1 cellular context compared by ENCODE assay signal in the genomic region with DNA sequence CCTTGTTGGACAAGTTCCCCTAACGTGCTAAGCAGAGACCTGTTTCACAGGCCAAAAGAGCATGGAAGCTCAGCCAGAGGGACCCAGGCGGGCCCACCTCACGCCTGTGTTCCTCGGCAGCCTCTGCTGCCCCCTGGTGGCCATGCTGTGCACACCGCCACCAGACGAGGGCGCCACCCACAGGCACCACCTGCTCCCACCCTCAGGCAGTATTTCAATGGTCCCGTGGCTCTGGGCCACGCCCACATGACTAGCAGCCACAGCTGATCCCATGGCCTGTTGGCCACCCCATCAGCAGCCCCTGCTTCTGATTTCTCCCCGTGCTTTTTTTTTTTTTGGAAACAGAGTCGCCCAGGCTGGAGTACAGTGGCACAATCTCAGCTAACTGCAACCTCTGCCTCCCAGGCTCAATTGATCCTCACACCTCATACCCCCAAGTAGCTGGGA.
A peak's percentile ranks its signal among the peaks of the same experiment; 100 is the strongest.
TF ChIP-seq lines count a peak whose summit lies in the region.

No MANE protein-coding gene starts in this region.

TF ChIP-seq in HepG2, 621 proteins besides CTCF, POLR2A, EP300 and RAD21 (continues in another document):
- no peak for TF ChIP-seq KDM4B (CRISPR knock-in tag; IDR thresholded peaks at IDR 0.05)
- no peak for TF ChIP-seq ZNF33A (CRISPR knock-in tag; IDR thresholded peaks at IDR 0.05; ENCODE audit: borderline replicate concordance)
- peak; percentile 47; the same call in 1 of the 2 replicates for TF ChIP-seq MTA1 (CRISPR knock-in tag; IDR thresholded peaks at IDR 0.05; ENCODE audit: borderline replicate concordance)
- no peak for TF ChIP-seq ZNF468 (CRISPR knock-in tag; IDR thresholded peaks at IDR 0.05)
- TF ChIP-seq FOXC1 (CRISPR knock-in tag; IDR thresholded peaks at IDR 0.05; ENCODE audit: borderline replicate concordance): peak; percentile 70; the same call in 1 of the 2 replicates
- no peak for TF ChIP-seq NR2F2 (IDR thresholded peaks at IDR 0.05; ENCODE audit: borderline replicate concordance, low read depth)
- TF ChIP-seq, protein P1, sequence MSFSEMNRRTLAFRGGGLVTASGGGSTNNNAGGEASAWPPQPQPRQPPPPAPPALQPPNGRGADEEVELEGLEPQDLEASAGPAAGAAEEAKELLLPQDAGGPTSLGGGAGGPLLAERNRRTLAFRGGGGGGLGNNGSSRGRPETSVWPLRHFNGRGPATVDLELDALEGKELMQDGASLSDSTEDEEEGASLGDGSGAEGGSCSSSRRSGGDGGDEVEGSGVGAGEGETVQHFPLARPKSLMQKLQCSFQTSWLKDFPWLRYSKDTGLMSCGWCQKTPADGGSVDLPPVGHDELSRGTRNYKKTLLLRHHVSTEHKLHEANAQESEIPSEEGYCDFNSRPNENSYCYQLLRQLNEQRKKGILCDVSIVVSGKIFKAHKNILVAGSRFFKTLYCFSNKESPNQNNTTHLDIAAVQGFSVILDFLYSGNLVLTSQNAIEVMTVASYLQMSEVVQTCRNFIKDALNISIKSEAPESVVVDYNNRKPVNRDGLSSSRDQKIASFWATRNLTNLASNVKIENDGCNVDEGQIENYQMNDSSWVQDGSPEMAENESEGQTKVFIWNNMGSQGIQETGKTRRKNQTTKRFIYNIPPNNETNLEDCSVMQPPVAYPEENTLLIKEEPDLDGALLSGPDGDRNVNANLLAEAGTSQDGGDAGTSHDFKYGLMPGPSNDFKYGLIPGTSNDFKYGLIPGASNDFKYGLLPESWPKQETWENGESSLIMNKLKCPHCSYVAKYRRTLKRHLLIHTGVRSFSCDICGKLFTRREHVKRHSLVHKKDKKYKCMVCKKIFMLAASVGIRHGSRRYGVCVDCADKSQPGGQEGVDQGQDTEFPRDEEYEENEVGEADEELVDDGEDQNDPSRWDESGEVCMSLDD (CRISPR knock-in tag; IDR thresholded peaks at IDR 0.05; ENCODE audit: borderline replicate concordance): no peak
- TF ChIP-seq, protein P2, sequence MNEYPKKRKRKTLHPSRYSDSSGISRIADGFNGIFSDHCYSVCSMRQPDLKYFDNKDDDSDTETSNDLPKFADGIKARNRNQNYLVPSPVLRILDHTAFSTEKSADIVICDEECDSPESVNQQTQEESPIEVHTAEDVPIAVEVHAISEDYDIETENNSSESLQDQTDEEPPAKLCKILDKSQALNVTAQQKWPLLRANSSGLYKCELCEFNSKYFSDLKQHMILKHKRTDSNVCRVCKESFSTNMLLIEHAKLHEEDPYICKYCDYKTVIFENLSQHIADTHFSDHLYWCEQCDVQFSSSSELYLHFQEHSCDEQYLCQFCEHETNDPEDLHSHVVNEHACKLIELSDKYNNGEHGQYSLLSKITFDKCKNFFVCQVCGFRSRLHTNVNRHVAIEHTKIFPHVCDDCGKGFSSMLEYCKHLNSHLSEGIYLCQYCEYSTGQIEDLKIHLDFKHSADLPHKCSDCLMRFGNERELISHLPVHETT (CRISPR knock-in tag; conservative IDR thresholded peaks at IDR 0.05): no peak
- TF ChIP-seq, protein P3, sequence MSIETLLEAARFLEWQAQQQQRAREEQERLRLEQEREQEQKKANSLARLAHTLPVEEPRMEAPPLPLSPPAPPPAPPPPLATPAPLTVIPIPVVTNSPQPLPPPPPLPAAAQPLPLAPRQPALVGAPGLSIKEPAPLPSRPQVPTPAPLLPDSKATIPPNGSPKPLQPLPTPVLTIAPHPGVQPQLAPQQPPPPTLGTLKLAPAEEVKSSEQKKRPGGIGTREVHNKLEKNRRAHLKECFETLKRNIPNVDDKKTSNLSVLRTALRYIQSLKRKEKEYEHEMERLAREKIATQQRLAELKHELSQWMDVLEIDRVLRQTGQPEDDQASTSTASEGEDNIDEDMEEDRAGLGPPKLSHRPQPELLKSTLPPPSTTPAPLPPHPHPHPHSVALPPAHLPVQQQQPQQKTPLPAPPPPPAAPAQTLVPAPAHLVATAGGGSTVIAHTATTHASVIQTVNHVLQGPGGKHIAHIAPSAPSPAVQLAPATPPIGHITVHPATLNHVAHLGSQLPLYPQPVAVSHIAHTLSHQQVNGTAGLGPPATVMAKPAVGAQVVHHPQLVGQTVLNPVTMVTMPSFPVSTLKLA (IDR thresholded peaks at IDR 0.05): 0 out of 2 replicates have a peak, but pooled peaks have one; percentile 21
- peak; percentile 41 for TF ChIP-seq U2AF1 (optimal IDR thresholded peaks at IDR 0.05; ENCODE audit: low read depth, low read length)
- TF ChIP-seq ZNF569 (CRISPR knock-in tag; IDR thresholded peaks at IDR 0.05; ENCODE audit: borderline replicate concordance): no peak
- no peak for TF ChIP-seq ARNT (IDR thresholded peaks at IDR 0.05)
- TF ChIP-seq YEATS2 (CRISPR knock-in tag; IDR thresholded peaks at IDR 0.05; ENCODE audit: borderline replicate concordance): no peak; the same call in 1 of the 2 replicates
- TF ChIP-seq, protein P4, sequence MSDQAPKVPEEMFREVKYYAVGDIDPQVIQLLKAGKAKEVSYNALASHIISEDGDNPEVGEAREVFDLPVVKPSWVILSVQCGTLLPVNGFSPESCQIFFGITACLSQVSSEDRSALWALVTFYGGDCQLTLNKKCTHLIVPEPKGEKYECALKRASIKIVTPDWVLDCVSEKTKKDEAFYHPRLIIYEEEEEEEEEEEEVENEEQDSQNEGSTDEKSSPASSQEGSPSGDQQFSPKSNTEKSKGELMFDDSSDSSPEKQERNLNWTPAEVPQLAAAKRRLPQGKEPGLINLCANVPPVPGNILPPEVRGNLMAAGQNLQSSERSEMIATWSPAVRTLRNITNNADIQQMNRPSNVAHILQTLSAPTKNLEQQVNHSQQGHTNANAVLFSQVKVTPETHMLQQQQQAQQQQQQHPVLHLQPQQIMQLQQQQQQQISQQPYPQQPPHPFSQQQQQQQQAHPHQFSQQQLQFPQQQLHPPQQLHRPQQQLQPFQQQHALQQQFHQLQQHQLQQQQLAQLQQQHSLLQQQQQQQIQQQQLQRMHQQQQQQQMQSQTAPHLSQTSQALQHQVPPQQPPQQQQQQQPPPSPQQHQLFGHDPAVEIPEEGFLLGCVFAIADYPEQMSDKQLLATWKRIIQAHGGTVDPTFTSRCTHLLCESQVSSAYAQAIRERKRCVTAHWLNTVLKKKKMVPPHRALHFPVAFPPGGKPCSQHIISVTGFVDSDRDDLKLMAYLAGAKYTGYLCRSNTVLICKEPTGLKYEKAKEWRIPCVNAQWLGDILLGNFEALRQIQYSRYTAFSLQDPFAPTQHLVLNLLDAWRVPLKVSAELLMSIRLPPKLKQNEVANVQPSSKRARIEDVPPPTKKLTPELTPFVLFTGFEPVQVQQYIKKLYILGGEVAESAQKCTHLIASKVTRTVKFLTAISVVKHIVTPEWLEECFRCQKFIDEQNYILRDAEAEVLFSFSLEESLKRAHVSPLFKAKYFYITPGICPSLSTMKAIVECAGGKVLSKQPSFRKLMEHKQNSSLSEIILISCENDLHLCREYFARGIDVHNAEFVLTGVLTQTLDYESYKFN (CRISPR knock-in tag; conservative IDR thresholded peaks at IDR 0.05): no peak
- TF ChIP-seq ZFAT (CRISPR knock-in tag; conservative IDR thresholded peaks at IDR 0.05): no peak
- TF ChIP-seq BRD4 (CRISPR knock-in tag; IDR thresholded peaks at IDR 0.05): no peak
- no peak for TF ChIP-seq SRF (IDR thresholded peaks at IDR 0.05; ENCODE audit: low read depth, low read length)
- no peak for TF ChIP-seq ZNF737 (CRISPR knock-in tag; IDR thresholded peaks at IDR 0.05; ENCODE audit: borderline replicate concordance)
- no peak for TF ChIP-seq CREB1 (IDR thresholded peaks at IDR 0.05)
- TF ChIP-seq CREB1 (CRISPR knock-in tag; IDR thresholded peaks at IDR 0.05): no peak
- TF ChIP-seq, protein P5, sequence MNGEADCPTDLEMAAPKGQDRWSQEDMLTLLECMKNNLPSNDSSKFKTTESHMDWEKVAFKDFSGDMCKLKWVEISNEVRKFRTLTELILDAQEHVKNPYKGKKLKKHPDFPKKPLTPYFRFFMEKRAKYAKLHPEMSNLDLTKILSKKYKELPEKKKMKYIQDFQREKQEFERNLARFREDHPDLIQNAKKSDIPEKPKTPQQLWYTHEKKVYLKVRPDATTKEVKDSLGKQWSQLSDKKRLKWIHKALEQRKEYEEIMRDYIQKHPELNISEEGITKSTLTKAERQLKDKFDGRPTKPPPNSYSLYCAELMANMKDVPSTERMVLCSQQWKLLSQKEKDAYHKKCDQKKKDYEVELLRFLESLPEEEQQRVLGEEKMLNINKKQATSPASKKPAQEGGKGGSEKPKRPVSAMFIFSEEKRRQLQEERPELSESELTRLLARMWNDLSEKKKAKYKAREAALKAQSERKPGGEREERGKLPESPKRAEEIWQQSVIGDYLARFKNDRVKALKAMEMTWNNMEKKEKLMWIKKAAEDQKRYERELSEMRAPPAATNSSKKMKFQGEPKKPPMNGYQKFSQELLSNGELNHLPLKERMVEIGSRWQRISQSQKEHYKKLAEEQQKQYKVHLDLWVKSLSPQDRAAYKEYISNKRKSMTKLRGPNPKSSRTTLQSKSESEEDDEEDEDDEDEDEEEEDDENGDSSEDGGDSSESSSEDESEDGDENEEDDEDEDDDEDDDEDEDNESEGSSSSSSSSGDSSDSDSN (CRISPR knock-in tag; IDR thresholded peaks at IDR 0.05): peak; percentile 50; the same call in 1 of the 2 replicates
- TF ChIP-seq MZF1 (CRISPR knock-in tag; IDR thresholded peaks at IDR 0.05; ENCODE audit: borderline replicate concordance): 0 out of 2 replicates have a peak, but pooled peaks have one; percentile 84
- TF ChIP-seq YEATS4 (CRISPR knock-in tag; IDR thresholded peaks at IDR 0.05; ENCODE audit: borderline replicate concordance): no peak
- no peak for TF ChIP-seq ZNF550 (CRISPR knock-in tag; IDR thresholded peaks at IDR 0.05; ENCODE audit: borderline replicate concordance)
- no peak for TF ChIP-seq ZNF891 (CRISPR knock-in tag; IDR thresholded peaks at IDR 0.05)
- TF ChIP-seq, protein P6, sequence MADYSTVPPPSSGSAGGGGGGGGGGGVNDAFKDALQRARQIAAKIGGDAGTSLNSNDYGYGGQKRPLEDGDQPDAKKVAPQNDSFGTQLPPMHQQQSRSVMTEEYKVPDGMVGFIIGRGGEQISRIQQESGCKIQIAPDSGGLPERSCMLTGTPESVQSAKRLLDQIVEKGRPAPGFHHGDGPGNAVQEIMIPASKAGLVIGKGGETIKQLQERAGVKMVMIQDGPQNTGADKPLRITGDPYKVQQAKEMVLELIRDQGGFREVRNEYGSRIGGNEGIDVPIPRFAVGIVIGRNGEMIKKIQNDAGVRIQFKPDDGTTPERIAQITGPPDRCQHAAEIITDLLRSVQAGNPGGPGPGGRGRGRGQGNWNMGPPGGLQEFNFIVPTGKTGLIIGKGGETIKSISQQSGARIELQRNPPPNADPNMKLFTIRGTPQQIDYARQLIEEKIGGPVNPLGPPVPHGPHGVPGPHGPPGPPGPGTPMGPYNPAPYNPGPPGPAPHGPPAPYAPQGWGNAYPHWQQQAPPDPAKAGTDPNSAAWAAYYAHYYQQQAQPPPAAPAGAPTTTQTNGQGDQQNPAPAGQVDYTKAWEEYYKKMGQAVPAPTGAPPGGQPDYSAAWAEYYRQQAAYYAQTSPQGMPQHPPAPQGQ (CRISPR knock-in tag; IDR thresholded peaks at IDR 0.05; ENCODE audit: borderline replicate concordance): no peak
- no peak for TF ChIP-seq ZBTB21 (CRISPR knock-in tag; IDR thresholded peaks at IDR 0.05)
- 0 out of 2 replicates have a peak, but pooled peaks have one; percentile 55 for TF ChIP-seq KDM3A (CRISPR knock-in tag; IDR thresholded peaks at IDR 0.05; ENCODE audit: low read depth)
- TF ChIP-seq SMAD3 (CRISPR knock-in tag; IDR thresholded peaks at IDR 0.05): no peak
- TF ChIP-seq GTF2F1 (IDR thresholded peaks at IDR 0.05; ENCODE audit: low read length): no peak
- TF ChIP-seq, protein P7, sequence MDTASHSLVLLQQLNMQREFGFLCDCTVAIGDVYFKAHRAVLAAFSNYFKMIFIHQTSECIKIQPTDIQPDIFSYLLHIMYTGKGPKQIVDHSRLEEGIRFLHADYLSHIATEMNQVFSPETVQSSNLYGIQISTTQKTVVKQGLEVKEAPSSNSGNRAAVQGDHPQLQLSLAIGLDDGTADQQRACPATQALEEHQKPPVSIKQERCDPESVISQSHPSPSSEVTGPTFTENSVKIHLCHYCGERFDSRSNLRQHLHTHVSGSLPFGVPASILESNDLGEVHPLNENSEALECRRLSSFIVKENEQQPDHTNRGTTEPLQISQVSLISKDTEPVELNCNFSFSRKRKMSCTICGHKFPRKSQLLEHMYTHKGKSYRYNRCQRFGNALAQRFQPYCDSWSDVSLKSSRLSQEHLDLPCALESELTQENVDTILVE (CRISPR knock-in tag; IDR thresholded peaks at IDR 0.05): peak; percentile 48; the same call in 1 of the 2 replicates
- no peak for TF ChIP-seq ZNF20 (CRISPR knock-in tag; IDR thresholded peaks at IDR 0.05)
- no peak for TF ChIP-seq ZNF619 (CRISPR knock-in tag; IDR thresholded peaks at IDR 0.05)
- TF ChIP-seq SRSF1 (optimal IDR thresholded peaks at IDR 0.05; ENCODE audit: low read depth, low read length): no peak
- peak; percentile 48; the same call in 1 of the 2 replicates for TF ChIP-seq TBX2 (CRISPR knock-in tag; IDR thresholded peaks at IDR 0.05; ENCODE audit: borderline replicate concordance)
- TF ChIP-seq, protein P8, sequence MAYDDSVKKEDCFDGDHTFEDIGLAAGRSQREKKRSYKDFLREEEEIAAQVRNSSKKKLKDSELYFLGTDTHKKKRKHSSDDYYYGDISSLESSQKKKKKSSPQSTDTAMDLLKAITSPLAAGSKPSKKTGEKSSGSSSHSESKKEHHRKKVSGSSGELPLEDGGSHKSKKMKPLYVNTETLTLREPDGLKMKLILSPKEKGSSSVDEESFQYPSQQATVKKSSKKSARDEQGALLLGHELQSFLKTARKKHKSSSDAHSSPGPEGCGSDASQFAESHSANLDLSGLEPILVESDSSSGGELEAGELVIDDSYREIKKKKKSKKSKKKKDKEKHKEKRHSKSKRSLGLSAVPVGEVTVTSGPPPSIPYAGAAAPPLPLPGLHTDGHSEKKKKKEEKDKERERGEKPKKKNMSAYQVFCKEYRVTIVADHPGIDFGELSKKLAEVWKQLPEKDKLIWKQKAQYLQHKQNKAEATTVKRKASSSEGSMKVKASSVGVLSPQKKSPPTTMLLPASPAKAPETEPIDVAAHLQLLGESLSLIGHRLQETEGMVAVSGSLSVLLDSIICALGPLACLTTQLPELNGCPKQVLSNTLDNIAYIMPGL (CRISPR knock-in tag; IDR thresholded peaks at IDR 0.05; ENCODE audit: borderline replicate concordance in 1 of 2, low read depth in 1 of 2): peak; percentile 88 to 95
- no peak for TF ChIP-seq PAX8 (CRISPR knock-in tag; IDR thresholded peaks at IDR 0.05; ENCODE audit: borderline replicate concordance)
- TF ChIP-seq RBM39 (IDR thresholded peaks at IDR 0.05; ENCODE audit: low read depth, low read length, poor library complexity, severe bottlenecking): peak; percentile 54
- no peak for TF ChIP-seq ZNF121 (CRISPR knock-in tag; IDR thresholded peaks at IDR 0.05)
- no peak for TF ChIP-seq ZNF549 (CRISPR knock-in tag; IDR thresholded peaks at IDR 0.05)
- no peak for TF ChIP-seq SOX6 (IDR thresholded peaks at IDR 0.05)
- TF ChIP-seq SOX6 (CRISPR knock-in tag; IDR thresholded peaks at IDR 0.05): peak; percentile 57
- TF ChIP-seq NCOA2 (CRISPR knock-in tag; IDR thresholded peaks at IDR 0.05): no peak
- TF ChIP-seq, protein P9, sequence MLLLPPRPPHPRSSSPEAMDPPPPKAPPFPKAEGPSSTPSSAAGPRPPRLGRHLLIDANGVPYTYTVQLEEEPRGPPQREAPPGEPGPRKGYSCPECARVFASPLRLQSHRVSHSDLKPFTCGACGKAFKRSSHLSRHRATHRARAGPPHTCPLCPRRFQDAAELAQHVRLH (CRISPR knock-in tag; IDR thresholded peaks at IDR 0.05; ENCODE audit: borderline replicate concordance, low read depth): peak; percentile 100
